Comparison of ENCODE assay signal across 8 cellular contexts in the genomic region with DNA sequence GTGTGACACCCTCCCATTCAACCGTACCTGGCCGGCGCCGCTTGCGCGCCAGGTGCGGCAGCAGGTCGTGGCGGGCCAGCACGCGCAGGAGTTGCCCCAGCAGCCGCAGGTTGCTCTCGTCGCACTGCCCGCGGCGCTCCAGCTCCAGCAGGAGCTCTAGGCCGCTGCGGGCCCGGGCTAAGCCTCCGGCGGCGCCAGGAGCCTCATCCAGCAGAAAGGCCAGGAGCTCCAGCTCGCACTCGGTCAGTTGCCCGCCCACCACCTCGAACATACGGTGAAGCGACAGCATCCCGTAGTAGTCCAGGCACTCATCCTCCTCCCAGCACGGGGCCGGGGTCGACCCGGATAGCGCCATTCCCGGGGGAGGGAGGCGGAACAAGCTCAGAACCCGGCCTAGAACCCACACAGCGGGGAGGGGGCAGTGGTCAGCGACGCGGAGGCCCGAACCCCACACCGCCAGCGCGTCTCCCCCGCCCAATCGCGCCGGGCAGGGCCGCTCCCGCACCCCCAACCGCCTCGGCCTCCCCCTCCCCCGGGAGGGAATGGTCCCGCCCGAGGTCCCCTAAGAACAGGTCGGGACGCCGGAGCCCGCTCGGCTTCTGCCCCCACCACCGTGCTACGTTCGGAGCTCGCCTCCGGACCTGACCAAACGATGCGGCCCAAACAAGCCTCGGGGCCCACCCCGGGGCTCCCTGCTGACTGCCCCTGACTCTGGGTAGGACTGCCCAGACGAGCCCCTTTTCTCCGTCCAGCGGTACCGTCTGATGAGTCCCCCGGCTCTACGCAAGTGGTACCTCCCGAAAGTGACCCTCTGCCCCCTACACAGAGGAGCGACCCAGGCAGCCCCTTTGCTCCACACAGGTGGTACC. TPM values are rescaled to one million over a fixed set of nuclear protein-coding genes. Genes with fewer than 3 reads are reported as not detected.
A peak's percentile ranks its signal among the peaks of the same experiment; 100 is the strongest.
DNase-seq lines count a peak whose midpoint lies in the region; ATAC-seq lines count a peak whose summit lies in the region.

No MANE protein-coding gene starts in this region.

- no peak overlapping the region for H3K27ac ChIP-seq in SK-N-MC

- H3K4me3 ChIP-seq in SK-N-MC: peak overlapping the region; percentile 86

- peaks cover 26% of the 10 kb centered on the region; the same call in 1 of the 2 replicates for H3K36me3 ChIP-seq in SK-N-MC (ENCODE audit: insufficient read depth, low read length)

- peak; percentile 72 for DNase-seq in DMS 273 (lab: John Stamatoyannopoulos, UW; ENCODE audit: unreplicated experiment)
- no peak for DNase-seq in DMS 273 treated with DMSO at 0.1 percent for 48 hours (lab: John Stamatoyannopoulos, UW)
- no peak for DNase-seq in SK-N-MC (ENCODE audit: low read depth, low spot score)
- peak; percentile 70 for DNase-seq in cerebellum (ENCODE audit: low spot score)
- peak; percentile 74 for DNase-seq in left kidney (ENCODE audit: low read depth, low spot score)
- peak; percentile 13 to 23 for DNase-seq in stimulated activated CD8-positive, alpha-beta memory T cell treated with anti-CD3 and anti-CD28 coated beads, Interleukin-2, amount 100 ng/mL, for 48 hours (ENCODE audit: low read depth in 2 of 2)
- DNase-seq in effector CD4-positive, alpha-beta T cell: no peak

- peak overlapping the region; percentile 84 for H3K9ac ChIP-seq in SK-N-MC (ENCODE audit: insufficient read length)

- peak; percentile 7 for ATAC-seq in HG03135 (IDR thresholded peaks at IDR 0.05; ENCODE audit: unreplicated experiment)

- H3K9me3 ChIP-seq in SK-N-MC (ENCODE audit: low read depth, low read length): no peaks in the 10 kb centered on the region

RNA-seq across cellular contexts. Expression of a gene that starts 0.6 kb away (rescaled TPM):
- 17.8 TPM for total RNA-seq in cerebellum

RNA-seq across cellular contexts. Expression of a gene that starts 3.2 kb away (rescaled TPM):
- 6.4 TPM for total RNA-seq in cerebellum

RNA-seq across cellular contexts. Expression of a gene that starts 25.5 kb away (rescaled TPM):
- 16.8 TPM for total RNA-seq in cerebellum

RNA-seq across cellular contexts. Expression of a gene that starts 38.0 kb away (rescaled TPM):
- 9.2 TPM for total RNA-seq in cerebellum

RNA-seq across cellular contexts. Expression of a gene that starts 52.2 kb away (rescaled TPM):
- 24.0 TPM for total RNA-seq in cerebellum

Comparison
In these comparisons a context has a peak if more than half of its experiments do, and no peak if none do; other contexts are left out.
1. DNase-seq: peak in DMS 273 (single experiment), cerebellum (single experiment), left kidney (single experiment) and stimulated activated CD8-positive, alpha-beta memory T cell treated with anti-CD3 and anti-CD28 coated beads, Interleukin-2, amount 100 ng/mL, for 48 hours (2 of 2); none in DMS 273 treated with DMSO at 0.1 percent for 48 hours (single experiment), SK-N-MC (single experiment) and effector CD4-positive, alpha-beta T cell (single experiment).